In the genomic region with DNA sequence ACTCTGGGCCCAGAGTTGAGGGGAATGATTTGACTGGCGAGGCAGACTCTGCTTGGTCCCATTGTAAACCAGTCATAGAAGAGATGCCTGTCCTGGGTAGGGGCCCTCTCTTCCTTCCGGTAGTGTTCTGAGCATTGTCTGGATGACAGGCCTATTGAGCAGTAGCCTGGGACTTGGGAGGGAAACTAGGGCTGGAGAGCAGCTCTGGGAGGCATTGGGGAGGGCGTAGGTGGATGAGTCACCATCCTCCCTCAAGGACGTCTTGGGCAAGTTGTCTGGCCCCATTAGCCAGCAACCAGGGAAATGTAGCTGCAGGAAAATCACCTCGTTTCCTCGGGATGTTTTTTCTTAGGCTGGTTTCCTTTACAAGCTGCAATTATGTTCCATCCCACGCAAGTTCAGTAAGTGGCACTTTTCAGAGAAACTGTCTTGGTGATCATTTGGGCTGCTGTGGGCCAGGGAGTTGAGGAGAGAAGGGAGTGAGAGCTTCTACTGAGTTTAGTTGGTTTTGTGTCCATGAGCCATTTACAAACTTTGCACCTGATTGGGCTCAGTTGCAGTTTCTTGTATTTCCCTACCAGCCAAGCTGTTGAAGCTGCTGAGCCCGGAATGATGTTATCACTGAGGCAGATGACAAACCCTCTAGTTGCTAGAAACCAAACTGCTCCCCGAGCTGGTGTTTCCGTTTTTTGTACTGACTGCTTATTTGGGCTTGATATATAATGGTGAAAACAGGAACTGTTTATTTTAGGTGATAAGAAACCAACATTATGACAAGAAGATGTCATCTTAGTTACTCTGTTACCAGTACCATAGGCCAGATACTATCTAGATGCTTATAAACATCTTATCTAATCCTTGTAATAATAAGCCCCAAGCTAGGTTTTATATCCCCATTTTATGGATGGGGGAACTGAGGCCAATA, we compare ENCODE assay signal across 1 cellular context.
TF ChIP-seq lines count a peak whose summit lies in the region.

No MANE protein-coding gene starts in this region.

TF ChIP-seq in K562, 482 proteins besides CTCF, POLR2A, EP300 and RAD21 (continued from another document and continues in another):
- TF ChIP-seq, protein P1, sequence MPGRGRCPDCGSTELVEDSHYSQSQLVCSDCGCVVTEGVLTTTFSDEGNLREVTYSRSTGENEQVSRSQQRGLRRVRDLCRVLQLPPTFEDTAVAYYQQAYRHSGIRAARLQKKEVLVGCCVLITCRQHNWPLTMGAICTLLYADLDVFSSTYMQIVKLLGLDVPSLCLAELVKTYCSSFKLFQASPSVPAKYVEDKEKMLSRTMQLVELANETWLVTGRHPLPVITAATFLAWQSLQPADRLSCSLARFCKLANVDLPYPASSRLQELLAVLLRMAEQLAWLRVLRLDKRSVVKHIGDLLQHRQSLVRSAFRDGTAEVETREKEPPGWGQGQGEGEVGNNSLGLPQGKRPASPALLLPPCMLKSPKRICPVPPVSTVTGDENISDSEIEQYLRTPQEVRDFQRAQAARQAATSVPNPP (IDR thresholded peaks at IDR 0.05; ENCODE audit: borderline replicate concordance, insufficient read depth, insufficient read length): no peak
- no peak for TF ChIP-seq FOXJ3 (CRISPR knock-in tag; IDR thresholded peaks at IDR 0.05)
- TF ChIP-seq TFAM (CRISPR knock-in tag; conservative IDR thresholded peaks at IDR 0.05): no peak
- TF ChIP-seq SMAD4 (CRISPR knock-in tag; conservative IDR thresholded peaks at IDR 0.05): no peak
- no peak for TF ChIP-seq NEUROD1 (IDR thresholded peaks at IDR 0.05; ENCODE audit: borderline replicate concordance, low read depth, low read length, partially characterized antibody)
- TF ChIP-seq ZNF239 (CRISPR knock-in tag; IDR thresholded peaks at IDR 0.05): no peak
- TF ChIP-seq MED1 (CRISPR knock-in tag; IDR thresholded peaks at IDR 0.05; ENCODE audit: borderline replicate concordance): no peak
- TF ChIP-seq, protein P2, sequence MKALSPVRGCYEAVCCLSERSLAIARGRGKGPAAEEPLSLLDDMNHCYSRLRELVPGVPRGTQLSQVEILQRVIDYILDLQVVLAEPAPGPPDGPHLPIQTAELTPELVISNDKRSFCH (CRISPR knock-in tag; IDR thresholded peaks at IDR 0.05): no peak
- TF ChIP-seq, protein P2 (tag; IDR thresholded peaks at IDR 0.05): no peak
- TF ChIP-seq RAD51 (IDR thresholded peaks at IDR 0.05; ENCODE audit: borderline replicate concordance, low read depth): no peak
- TF ChIP-seq KAT2B (IDR thresholded peaks at IDR 0.05; ENCODE audit: low read depth, low read length): no peak
- TF ChIP-seq, protein P3, sequence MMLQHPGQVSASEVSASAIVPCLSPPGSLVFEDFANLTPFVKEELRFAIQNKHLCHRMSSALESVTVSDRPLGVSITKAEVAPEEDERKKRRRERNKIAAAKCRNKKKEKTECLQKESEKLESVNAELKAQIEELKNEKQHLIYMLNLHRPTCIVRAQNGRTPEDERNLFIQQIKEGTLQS (IDR thresholded peaks at IDR 0.05): peak; percentile 97
- TF ChIP-seq, protein P3 (CRISPR knock-in tag; conservative IDR thresholded peaks at IDR 0.05): peak; percentile 92
- TF ChIP-seq ZNF282 (CRISPR knock-in tag; IDR thresholded peaks at IDR 0.05): no peak
- no peak for TF ChIP-seq DIDO1 (tag; IDR thresholded peaks at IDR 0.05; ENCODE audit: low read depth)
- TF ChIP-seq, protein P4, sequence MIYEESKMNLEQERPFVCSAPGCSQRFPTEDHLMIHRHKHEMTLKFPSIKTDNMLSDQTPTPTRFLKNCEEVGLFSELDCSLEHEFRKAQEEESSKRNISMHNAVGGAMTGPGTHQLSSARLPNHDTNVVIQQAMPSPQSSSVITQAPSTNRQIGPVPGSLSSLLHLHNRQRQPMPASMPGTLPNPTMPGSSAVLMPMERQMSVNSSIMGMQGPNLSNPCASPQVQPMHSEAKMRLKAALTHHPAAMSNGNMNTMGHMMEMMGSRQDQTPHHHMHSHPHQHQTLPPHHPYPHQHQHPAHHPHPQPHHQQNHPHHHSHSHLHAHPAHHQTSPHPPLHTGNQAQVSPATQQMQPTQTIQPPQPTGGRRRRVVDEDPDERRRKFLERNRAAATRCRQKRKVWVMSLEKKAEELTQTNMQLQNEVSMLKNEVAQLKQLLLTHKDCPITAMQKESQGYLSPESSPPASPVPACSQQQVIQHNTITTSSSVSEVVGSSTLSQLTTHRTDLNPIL (CRISPR knock-in tag; IDR thresholded peaks at IDR 0.05): no peak
- TF ChIP-seq, protein P5, sequence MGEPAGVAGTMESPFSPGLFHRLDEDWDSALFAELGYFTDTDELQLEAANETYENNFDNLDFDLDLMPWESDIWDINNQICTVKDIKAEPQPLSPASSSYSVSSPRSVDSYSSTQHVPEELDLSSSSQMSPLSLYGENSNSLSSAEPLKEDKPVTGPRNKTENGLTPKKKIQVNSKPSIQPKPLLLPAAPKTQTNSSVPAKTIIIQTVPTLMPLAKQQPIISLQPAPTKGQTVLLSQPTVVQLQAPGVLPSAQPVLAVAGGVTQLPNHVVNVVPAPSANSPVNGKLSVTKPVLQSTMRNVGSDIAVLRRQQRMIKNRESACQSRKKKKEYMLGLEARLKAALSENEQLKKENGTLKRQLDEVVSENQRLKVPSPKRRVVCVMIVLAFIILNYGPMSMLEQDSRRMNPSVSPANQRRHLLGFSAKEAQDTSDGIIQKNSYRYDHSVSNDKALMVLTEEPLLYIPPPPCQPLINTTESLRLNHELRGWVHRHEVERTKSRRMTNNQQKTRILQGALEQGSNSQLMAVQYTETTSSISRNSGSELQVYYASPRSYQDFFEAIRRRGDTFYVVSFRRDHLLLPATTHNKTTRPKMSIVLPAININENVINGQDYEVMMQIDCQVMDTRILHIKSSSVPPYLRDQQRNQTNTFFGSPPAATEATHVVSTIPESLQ (CRISPR knock-in tag; IDR thresholded peaks at IDR 0.05): no peak
- TF ChIP-seq KAT8 (IDR thresholded peaks at IDR 0.05; ENCODE audit: low read depth): no peak
- TF ChIP-seq ZNF274 (IDR thresholded peaks at IDR 0.05; ENCODE audit: borderline replicate concordance, low read depth, low read length): no peak
- no peak for TF ChIP-seq TAF7 (tag; IDR thresholded peaks at IDR 0.05)
- TF ChIP-seq ZFP1 (CRISPR knock-in tag; IDR thresholded peaks at IDR 0.05): no peak
- no peak for TF ChIP-seq MCM5 (IDR thresholded peaks at IDR 0.05; ENCODE audit: low read depth)
- no peak for TF ChIP-seq ZNF445 (CRISPR knock-in tag; IDR thresholded peaks at IDR 0.05; ENCODE audit: low read depth)
- TF ChIP-seq, protein P6, sequence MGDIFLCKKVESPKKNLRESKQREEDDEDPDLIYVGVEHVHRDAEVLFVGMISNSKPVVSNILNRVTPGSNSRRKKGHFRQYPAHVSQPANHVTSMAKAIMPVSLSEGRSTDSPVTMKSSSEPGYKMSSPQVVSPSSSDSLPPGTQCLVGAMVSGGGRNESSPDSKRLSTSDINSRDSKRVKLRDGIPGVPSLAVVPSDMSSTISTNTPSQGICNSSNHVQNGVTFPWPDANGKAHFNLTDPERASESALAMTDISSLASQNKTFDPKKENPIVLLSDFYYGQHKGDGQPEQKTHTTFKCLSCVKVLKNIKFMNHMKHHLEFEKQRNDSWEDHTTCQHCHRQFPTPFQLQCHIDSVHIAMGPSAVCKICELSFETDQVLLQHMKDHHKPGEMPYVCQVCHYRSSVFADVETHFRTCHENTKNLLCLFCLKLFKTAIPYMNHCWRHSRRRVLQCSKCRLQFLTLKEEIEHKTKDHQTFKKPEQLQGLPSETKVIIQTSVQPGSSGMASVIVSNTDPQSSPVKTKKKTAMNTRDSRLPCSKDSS (IDR thresholded peaks at IDR 0.05; ENCODE audit: low read depth, partially characterized antibody): no peak
- no peak for TF ChIP-seq CHCHD3 (CRISPR knock-in tag; IDR thresholded peaks at IDR 0.05)
- no peak for TF ChIP-seq TEAD1 (CRISPR knock-in tag; IDR thresholded peaks at IDR 0.05)
- TF ChIP-seq, protein P7, sequence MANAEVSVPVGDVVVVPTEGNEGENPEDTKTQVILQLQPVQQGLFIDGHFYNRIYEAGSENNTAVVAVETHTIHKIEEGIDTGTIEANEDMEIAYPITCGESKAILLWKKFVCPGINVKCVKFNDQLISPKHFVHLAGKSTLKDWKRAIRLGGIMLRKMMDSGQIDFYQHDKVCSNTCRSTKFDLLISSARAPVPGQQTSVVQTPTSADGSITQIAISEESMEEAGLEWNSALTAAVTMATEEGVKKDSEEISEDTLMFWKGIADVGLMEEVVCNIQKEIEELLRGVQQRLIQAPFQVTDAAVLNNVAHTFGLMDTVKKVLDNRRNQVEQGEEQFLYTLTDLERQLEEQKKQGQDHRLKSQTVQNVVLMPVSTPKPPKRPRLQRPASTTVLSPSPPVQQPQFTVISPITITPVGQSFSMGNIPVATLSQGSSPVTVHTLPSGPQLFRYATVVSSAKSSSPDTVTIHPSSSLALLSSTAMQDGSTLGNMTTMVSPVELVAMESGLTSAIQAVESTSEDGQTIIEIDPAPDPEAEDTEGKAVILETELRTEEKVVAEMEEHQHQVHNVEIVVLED (CRISPR knock-in tag; IDR thresholded peaks at IDR 0.05): no peak
- no peak for TF ChIP-seq MAFG (tag; conservative IDR thresholded peaks at IDR 0.05)
- no peak for TF ChIP-seq CHD4 (IDR thresholded peaks at IDR 0.05; ENCODE audit: insufficient read depth, insufficient replicate concordance, low read depth, low read length, poor library complexity, severe bottlenecking)
- TF ChIP-seq, protein P8, sequence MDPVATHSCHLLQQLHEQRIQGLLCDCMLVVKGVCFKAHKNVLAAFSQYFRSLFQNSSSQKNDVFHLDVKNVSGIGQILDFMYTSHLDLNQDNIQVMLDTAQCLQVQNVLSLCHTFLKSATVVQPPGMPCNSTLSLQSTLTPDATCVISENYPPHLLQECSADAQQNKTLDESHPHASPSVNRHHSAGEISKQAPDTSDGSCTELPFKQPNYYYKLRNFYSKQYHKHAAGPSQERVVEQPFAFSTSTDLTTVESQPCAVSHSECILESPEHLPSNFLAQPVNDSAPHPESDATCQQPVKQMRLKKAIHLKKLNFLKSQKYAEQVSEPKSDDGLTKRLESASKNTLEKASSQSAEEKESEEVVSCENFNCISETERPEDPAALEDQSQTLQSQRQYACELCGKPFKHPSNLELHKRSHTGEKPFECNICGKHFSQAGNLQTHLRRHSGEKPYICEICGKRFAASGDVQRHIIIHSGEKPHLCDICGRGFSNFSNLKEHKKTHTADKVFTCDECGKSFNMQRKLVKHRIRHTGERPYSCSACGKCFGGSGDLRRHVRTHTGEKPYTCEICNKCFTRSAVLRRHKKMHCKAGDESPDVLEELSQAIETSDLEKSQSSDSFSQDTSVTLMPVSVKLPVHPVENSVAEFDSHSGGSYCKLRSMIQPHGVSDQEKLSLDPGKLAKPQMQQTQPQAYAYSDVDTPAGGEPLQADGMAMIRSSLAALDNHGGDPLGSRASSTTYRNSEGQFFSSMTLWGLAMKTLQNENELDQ (CRISPR knock-in tag; IDR thresholded peaks at IDR 0.05; ENCODE audit: borderline replicate concordance): no peak
- no peak for TF ChIP-seq ZC3H8 (IDR thresholded peaks at IDR 0.05)
- no peak for TF ChIP-seq TBP (optimal IDR thresholded peaks at IDR 0.05; ENCODE audit: low read depth, low read length)
- TF ChIP-seq PPARD (CRISPR knock-in tag; IDR thresholded peaks at IDR 0.05): no peak
- no peak for TF ChIP-seq PTTG1 (tag; IDR thresholded peaks at IDR 0.05; ENCODE audit: low read depth)
- no peak for TF ChIP-seq TCF7L2 (IDR thresholded peaks at IDR 0.05; ENCODE audit: low read depth, low read length)
- TF ChIP-seq IFI16 (CRISPR knock-in tag; IDR thresholded peaks at IDR 0.05): no peak
- no peak for TF ChIP-seq POLR2AphosphoS2 (IDR thresholded peaks at IDR 0.05; ENCODE audit: low read length)
- no peak for TF ChIP-seq ZNF316 (IDR thresholded peaks at IDR 0.05)
- TF ChIP-seq, protein P9, sequence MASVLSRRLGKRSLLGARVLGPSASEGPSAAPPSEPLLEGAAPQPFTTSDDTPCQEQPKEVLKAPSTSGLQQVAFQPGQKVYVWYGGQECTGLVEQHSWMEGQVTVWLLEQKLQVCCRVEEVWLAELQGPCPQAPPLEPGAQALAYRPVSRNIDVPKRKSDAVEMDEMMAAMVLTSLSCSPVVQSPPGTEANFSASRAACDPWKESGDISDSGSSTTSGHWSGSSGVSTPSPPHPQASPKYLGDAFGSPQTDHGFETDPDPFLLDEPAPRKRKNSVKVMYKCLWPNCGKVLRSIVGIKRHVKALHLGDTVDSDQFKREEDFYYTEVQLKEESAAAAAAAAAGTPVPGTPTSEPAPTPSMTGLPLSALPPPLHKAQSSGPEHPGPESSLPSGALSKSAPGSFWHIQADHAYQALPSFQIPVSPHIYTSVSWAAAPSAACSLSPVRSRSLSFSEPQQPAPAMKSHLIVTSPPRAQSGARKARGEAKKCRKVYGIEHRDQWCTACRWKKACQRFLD (CRISPR knock-in tag; IDR thresholded peaks at IDR 0.05): no peak
- no peak for TF ChIP-seq FOXA1 (IDR thresholded peaks at IDR 0.05; ENCODE audit: borderline replicate concordance)
- no peak for TF ChIP-seq NR2C2 (CRISPR knock-in tag; IDR thresholded peaks at IDR 0.05)
- peak; percentile 0 for TF ChIP-seq NR2C2 (tag; IDR thresholded peaks at IDR 0.05)
- TF ChIP-seq BRF1 (IDR thresholded peaks at IDR 0.05; ENCODE audit: borderline replicate concordance, extremely low read depth, insufficient read length): no peak
- no peak for TF ChIP-seq NFE2L1 (tag; IDR thresholded peaks at IDR 0.05; ENCODE audit: borderline replicate concordance, low read depth)
- TF ChIP-seq CREBBP (IDR thresholded peaks at IDR 0.05; ENCODE audit: low read depth, low read length): no peak
- TF ChIP-seq ZNF76 (CRISPR knock-in tag; IDR thresholded peaks at IDR 0.05; ENCODE audit: borderline replicate concordance): no peak
- TF ChIP-seq MYNN (IDR thresholded peaks at IDR 0.05): no peak
- TF ChIP-seq MYNN (CRISPR knock-in tag; IDR thresholded peaks at IDR 0.05): no peak
- no peak for TF ChIP-seq CAMTA2 (CRISPR knock-in tag; conservative IDR thresholded peaks at IDR 0.05)
- no peak for TF ChIP-seq MECOM (CRISPR knock-in tag; IDR thresholded peaks at IDR 0.05)
- TF ChIP-seq NFXL1 (CRISPR knock-in tag; IDR thresholded peaks at IDR 0.05): no peak
- TF ChIP-seq, protein P10, sequence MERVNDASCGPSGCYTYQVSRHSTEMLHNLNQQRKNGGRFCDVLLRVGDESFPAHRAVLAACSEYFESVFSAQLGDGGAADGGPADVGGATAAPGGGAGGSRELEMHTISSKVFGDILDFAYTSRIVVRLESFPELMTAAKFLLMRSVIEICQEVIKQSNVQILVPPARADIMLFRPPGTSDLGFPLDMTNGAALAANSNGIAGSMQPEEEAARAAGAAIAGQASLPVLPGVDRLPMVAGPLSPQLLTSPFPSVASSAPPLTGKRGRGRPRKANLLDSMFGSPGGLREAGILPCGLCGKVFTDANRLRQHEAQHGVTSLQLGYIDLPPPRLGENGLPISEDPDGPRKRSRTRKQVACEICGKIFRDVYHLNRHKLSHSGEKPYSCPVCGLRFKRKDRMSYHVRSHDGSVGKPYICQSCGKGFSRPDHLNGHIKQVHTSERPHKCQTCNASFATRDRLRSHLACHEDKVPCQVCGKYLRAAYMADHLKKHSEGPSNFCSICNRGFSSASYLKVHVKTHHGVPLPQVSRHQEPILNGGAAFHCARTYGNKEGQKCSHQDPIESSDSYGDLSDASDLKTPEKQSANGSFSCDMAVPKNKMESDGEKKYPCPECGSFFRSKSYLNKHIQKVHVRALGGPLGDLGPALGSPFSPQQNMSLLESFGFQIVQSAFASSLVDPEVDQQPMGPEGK (CRISPR knock-in tag; IDR thresholded peaks at IDR 0.05; ENCODE audit: borderline replicate concordance): no peak
- no peak for TF ChIP-seq ZKSCAN3 (CRISPR knock-in tag; IDR thresholded peaks at IDR 0.05)
